ENCODE assay signal across 22 cellular contexts in the genomic region with DNA sequence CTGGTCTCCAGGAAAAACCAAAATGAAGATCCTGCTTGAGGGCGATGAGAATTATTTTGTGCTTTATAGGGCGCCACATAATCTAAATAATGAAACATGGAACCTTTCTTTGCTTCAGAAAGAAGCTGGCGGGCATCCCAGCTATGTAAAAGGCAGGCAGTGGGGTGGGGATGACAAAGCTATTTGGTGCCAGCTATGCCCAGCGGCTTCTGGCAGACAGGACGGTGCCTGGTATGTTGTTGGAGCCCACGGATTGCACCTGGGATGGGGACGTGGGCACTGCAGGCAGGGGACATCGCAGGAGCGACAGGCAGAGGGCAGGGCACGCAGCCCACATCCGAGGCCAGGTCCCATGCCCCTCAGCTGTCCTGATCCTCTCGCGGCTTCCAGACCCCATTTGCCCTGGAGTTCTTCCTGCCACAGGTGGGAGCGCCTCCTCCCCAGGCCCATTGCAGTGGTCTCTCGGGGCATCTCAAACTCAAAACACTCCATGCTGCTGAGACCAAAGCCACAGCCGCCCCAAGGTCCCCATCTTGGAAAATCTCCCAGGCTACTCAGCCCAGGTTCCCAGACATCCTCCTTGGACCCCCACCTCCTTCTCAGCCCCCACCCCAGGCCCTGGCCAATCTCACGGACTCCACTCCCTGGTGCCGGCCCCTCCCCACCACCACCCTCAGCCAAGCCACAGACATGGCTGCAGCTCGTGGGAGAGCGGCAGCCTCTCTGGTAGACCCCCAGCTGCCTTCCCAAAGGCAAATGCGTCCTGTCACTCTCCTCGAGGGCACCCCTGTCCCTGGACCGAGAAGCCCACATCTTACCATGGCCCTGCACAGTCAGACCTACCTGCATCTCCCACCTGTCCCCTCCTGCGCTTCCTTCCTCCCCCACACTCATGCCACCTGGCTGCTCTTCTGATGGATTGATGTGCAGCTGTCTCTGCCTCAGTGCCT. TPM values are rescaled to one million over a fixed set of nuclear protein-coding genes. Genes with fewer than 3 reads are reported as not detected.
"Had no signal": no experiment of that assay in that cellular context is flagged by ENCODE, and none has a peak within 500 bp of the region (broad histone marks: within the 10 kb centered on the region; RNA-seq: fewer than 3 reads in every experiment).

No MANE protein-coding gene starts in this region.

- H3K4me1 Mint-ChIP-seq: activated CD4-positive, alpha-beta T cell treated with anti-CD3 and anti-CD28 coated beads, Interleukin-2, amount 10 ng/mL, durations not matched to agents 7 days and 5 days; activated T-helper 17 cell treated with anti-CD3 and anti-CD28 coated beads, Interleukin-2, amount 50 U/mL, for 72 hours; central memory CD8-positive, alpha-beta T cell had no signal

- ATAC-seq: activated T-helper 17 cell treated with anti-CD3 and anti-CD28 coated beads, Interleukin-2, amount 50 U/mL, for 72 hours; effector memory CD8-positive, alpha-beta T cell; gastrocnemius medialis; psoas muscle; sciatic nerve; upper lobe of right lung; WTC11 had no signal

- H3K36me3 Mint-ChIP-seq: naive B cell had no signal

- H3K27me3 Mint-ChIP-seq: activated CD4-positive, alpha-beta T cell treated with anti-CD3 and anti-CD28 coated beads, Interleukin-2, amount 10 ng/mL, durations not matched to agents 7 days and 5 days; stimulated activated naive CD8-positive, alpha-beta T cell treated with anti-CD3 and anti-CD28 coated beads, Interleukin-15, Interleukin-2, amounts not matched to agents 100 ng/mL and 50 ng/mL, for 24 hours had no signal

- H3K9me3 Mint-ChIP-seq: activated CD4-positive, alpha-beta T cell treated with anti-CD3 and anti-CD28 coated beads, Interleukin-2, amount 10 ng/mL, durations not matched to agents 7 days and 5 days; activated naive CD4-positive, alpha-beta T cell treated with anti-CD3 and anti-CD28 coated beads for 36 hours; activated T-helper 17 cell treated with anti-CD3 and anti-CD28 coated beads, Interleukin-2, amount 50 U/mL, for 72 hours; central memory CD8-positive, alpha-beta T cell; effector memory CD8-positive, alpha-beta T cell; naive B cell; stimulated activated naive CD8-positive, alpha-beta T cell treated with anti-CD3 and anti-CD28 coated beads, Interleukin-15, Interleukin-2, amounts not matched to agents 100 ng/mL and 50 ng/mL, for 24 hours; T-helper 1 cell treated with Interleukin-12 subunit alpha and Interleukin-12 subunit beta and Interleukin-4 antibody, amounts not matched to agents 30 μg/mL and 1 μg/mL, for 36 hours had no signal

- H3K27ac ChIP-seq: adrenal gland, epithelial cell of prostate, gastrocnemius medialis, neutrophil, psoas muscle, testis, upper lobe of right lung had no signal

- H3K4me3 Mint-ChIP-seq: activated CD4-positive, alpha-beta T cell treated with anti-CD3 and anti-CD28 coated beads, Interleukin-2, amount 10 ng/mL, durations not matched to agents 7 days and 5 days; activated naive CD4-positive, alpha-beta T cell treated with anti-CD3 and anti-CD28 coated beads for 36 hours; activated T-helper 17 cell treated with anti-CD3 and anti-CD28 coated beads, Interleukin-2, amount 50 U/mL, for 72 hours; central memory CD8-positive, alpha-beta T cell; effector memory CD8-positive, alpha-beta T cell; naive B cell; stimulated activated naive CD8-positive, alpha-beta T cell treated with anti-CD3 and anti-CD28 coated beads, Interleukin-15, Interleukin-2, amounts not matched to agents 100 ng/mL and 50 ng/mL, for 24 hours; T-helper 1 cell treated with Interleukin-12 subunit alpha and Interleukin-12 subunit beta and Interleukin-4 antibody, amounts not matched to agents 30 μg/mL and 1 μg/mL, for 36 hours; WTC11 had no signal

- H3K27me3 ChIP-seq: adrenal gland, neutrophil, testis, upper lobe of right lung had no signal

- DNase-seq: activated CD4-positive, alpha-beta T cell treated with anti-CD3 and anti-CD28 coated beads, Interleukin-2, amount 10 ng/mL, durations not matched to agents 7 days and 5 days; activated naive CD4-positive, alpha-beta T cell treated with anti-CD3 and anti-CD28 coated beads for 36 hours; activated T-cell treated with anti-CD3 and anti-CD28 coated beads for 4 hours; adrenal gland; effector memory CD8-positive, alpha-beta T cell; gastrocnemius medialis; kidney glomerular epithelial cell; naive B cell; stimulated activated CD4-positive, alpha-beta T cell treated with anti-CD3 and anti-CD28 coated beads, Interleukin-2, amount 100 ng/mL, for 48 hours; testis; upper lobe of right lung had no signal

- H3K4me3 ChIP-seq: adrenal gland, gastrocnemius medialis, lung, psoas muscle, testis, upper lobe of right lung had no signal

- H3K4me1 ChIP-seq: adrenal gland, gastrocnemius medialis, psoas muscle, testis, upper lobe of right lung had no signal

- H3K36me3 ChIP-seq: adrenal gland, gastrocnemius medialis, neutrophil, upper lobe of right lung had no signal

- H3K9me3 ChIP-seq: adrenal gland, gastrocnemius medialis, neutrophil, psoas muscle, testis, upper lobe of right lung had no signal

- H3K27ac Mint-ChIP-seq: activated CD4-positive, alpha-beta T cell treated with anti-CD3 and anti-CD28 coated beads, Interleukin-2, amount 10 ng/mL, durations not matched to agents 7 days and 5 days; activated naive CD4-positive, alpha-beta T cell treated with anti-CD3 and anti-CD28 coated beads for 36 hours; activated T-helper 17 cell treated with anti-CD3 and anti-CD28 coated beads, Interleukin-2, amount 50 U/mL, for 72 hours; effector memory CD8-positive, alpha-beta T cell; stimulated activated naive CD8-positive, alpha-beta T cell treated with anti-CD3 and anti-CD28 coated beads, Interleukin-15, Interleukin-2, amounts not matched to agents 100 ng/mL and 50 ng/mL, for 24 hours; T-helper 1 cell treated with Interleukin-12 subunit alpha and Interleukin-12 subunit beta and Interleukin-4 antibody, amounts not matched to agents 30 μg/mL and 1 μg/mL, for 36 hours; WTC11 had no signal

RNA-seq across cellular contexts. Expression of gene SHISAL1, which starts 45.7 kb away (rescaled TPM):
- total RNA-seq: activated CD4-positive, alpha-beta T cell treated with anti-CD3 and anti-CD28 coated beads, Interleukin-2, amount 10 ng/mL, durations not matched to agents 7 days and 5 days; activated CD8-positive, alpha-beta memory T cell treated with anti-CD3 and anti-CD28 coated beads for 36 hours; activated naive CD4-positive, alpha-beta T cell treated with anti-CD3 and anti-CD28 coated beads for 36 hours; activated T-helper 17 cell treated with anti-CD3 and anti-CD28 coated beads, Interleukin-2, amount 50 U/mL, for 72 hours had no signal
